ENCODE assay signal across 8 cellular contexts in the genomic region with DNA sequence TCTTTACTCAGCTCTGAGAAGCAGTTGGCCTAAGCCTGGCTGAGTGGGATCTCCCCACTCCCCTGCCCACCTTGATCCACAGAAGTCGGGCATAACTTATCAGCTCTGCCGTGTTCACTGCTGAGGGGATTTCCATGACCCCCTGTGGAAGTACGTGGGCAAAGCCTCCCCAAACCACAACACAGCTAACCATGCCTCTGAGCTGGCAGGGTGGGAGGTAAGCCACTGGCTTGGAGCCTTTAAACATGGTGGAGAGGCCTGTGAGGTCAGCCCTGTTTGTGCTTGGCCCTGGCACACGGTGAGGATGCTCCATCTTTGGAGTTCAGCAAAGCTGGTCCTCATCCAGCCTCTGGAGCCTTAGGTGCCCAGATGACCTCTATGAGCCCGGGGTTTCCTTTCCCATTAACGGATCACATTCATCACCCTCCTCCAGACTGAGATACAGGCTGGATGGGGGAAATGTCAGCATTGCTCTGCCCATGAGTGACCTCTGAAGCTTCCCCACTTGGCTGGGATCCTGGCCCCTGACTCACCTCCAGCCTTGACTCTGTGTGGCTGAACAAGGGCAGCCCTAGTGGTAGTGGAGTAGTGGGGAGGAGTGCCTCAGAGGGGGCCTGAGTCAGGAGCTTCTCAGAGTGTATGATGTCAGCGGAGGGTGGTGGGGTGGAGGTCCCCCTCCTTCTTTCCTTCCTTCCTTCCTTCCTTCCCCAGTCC. TPM values are rescaled to one million over a fixed set of nuclear protein-coding genes. Genes with fewer than 3 reads are reported as not detected.
DNase-seq lines count a peak whose midpoint lies in the region; ATAC-seq, FAIRE-seq and TF ChIP-seq lines count a peak whose summit lies in the region.

No MANE protein-coding gene starts in this region.

- TF ChIP-seq CTCF in CD14-positive monocyte (IDR thresholded peaks at IDR 0.05) (no peak), endothelial cell of umbilical vein (IDR thresholded peaks at IDR 0.05; ENCODE audit: extremely low read depth in 1 of 2, insufficient read depth in 1 of 2, low read depth in 1 of 2, low read length in 2 of 2) (peak in 1 of 2 donors; percentile 13), prostate gland (IDR thresholded peaks at IDR 0.05) (no peak)

- no peak overlapping the region for H3K27ac Mint-ChIP-seq in CD14-positive monocyte

- H3K4me2 ChIP-seq in endothelial cell of umbilical vein (ENCODE audit: insufficient read depth, low read length), result peak overlapping the region; percentile 1

- POLR2A ChIA-PET in endothelial cell of umbilical vein (lab: Charles Lee), result interaction anchor here (1.5 kb wide), 1 partner anchor 52 kb away, joined by 3 read pairs; no protein-coding TSS in a partner anchor

- H3K36me3 ChIP-seq in endothelial cell of umbilical vein (ENCODE audit: control insufficient read depth in 2 of 2, extremely low read depth in 1 of 2, insufficient read depth in 2 of 2, low read length in 2 of 2), result peaks cover 8 to 16% of the 10 kb centered on the region in 2 experiments
- no peaks in the 10 kb centered on the region for H3K36me3 ChIP-seq in prostate gland

- 68% methylated on average over 7 of the region's 7 CpGs for WGBS in prostate gland

- H3K27ac ChIP-seq in endothelial cell of umbilical vein (ENCODE audit: insufficient read depth, low read depth, low read length) (peak overlapping the region; percentile 89), prostate gland (peak overlapping the region; percentile 63 to 86)

- H3K4me3 ChIP-seq in endothelial cell of umbilical vein (replicated peaks in 1 of 3; ENCODE audit: insufficient read depth in 1 of 3, low read depth in 1 of 3, low read length in 3 of 3), result no peak overlapping the region
- H3K4me3 ChIP-seq in prostate gland, result no peak overlapping the region

- H3K27me3 Mint-ChIP-seq in CD14-positive monocyte (ENCODE audit: low read depth in 3 of 3), result peaks cover 7 to 20% (median 13%) of the 10 kb centered on the region in 3 donors

- peak; percentile 46 for DNase-seq in CD14-positive monocyte (ENCODE audit: low spot score)
- peak; percentile 99 for DNase-seq in NCI-H226
- peak; percentile 78 for DNase-seq in endothelial cell of umbilical vein (ENCODE audit: low read depth, low spot score)
- no peak for DNase-seq in prostate gland (ENCODE audit: low spot score)
- DNase-seq in NCI-H1105 treated with DMSO at 0.1 percent for 48 hours (lab: John Stamatoyannopoulos, UW), result no peak

- H3K4me1 ChIP-seq in endothelial cell of umbilical vein (ENCODE audit: control insufficient read depth, extremely low read depth, insufficient read depth, low read length) (peaks cover 79% of the 10 kb centered on the region), prostate gland (replicated peaks) (peaks cover 28% of the 10 kb centered on the region)

- H3K9me1 ChIP-seq in endothelial cell of umbilical vein (replicated peaks; ENCODE audit: control insufficient read depth, extremely low read depth, insufficient read depth, low read length), result no peaks in the 10 kb centered on the region

- CTCF ChIA-PET in endothelial cell of umbilical vein (lab: Charles Lee), result interaction anchor here (0.9 to 7.8 kb wide), 8 partner anchors 9 to 233 kb away, joined by 3 to 93 read pairs (median 4); partner anchors contain the start of gene SLC22A4

- H3K4me3 Mint-ChIP-seq in CD14-positive monocyte, result no peak overlapping the region

- no peaks in the 10 kb centered on the region for H3K27me3 ChIP-seq in endothelial cell of umbilical vein (ENCODE audit: control insufficient read depth in 2 of 2, insufficient read depth in 2 of 2, low read length in 2 of 2)
- H3K27me3 ChIP-seq in prostate gland (replicated peaks; ENCODE audit: insufficient read depth), result no peaks in the 10 kb centered on the region

- TF ChIP-seq POLR2A in endothelial cell of umbilical vein (IDR thresholded peaks at IDR 0.05; ENCODE audit: low read depth, low read length) (peak; percentile 15), prostate gland (IDR thresholded peaks at IDR 0.05) (no peak)

- H3K36me3 Mint-ChIP-seq in CD14-positive monocyte, result no peaks in the 10 kb centered on the region

- peaks cover 7% of the 10 kb centered on the region for H3K4me1 Mint-ChIP-seq in CD14-positive monocyte

- intact Hi-C loops in CD14-positive monocyte (cut with micrococcal nuclease), result no loop called here
- intact Hi-C loops in endothelial cell of umbilical vein (cut with micrococcal nuclease), result loop anchor here (2.0 to 10.0 kb wide), 3 partner anchors 176 to 449 kb away; no protein-coding TSS in a partner anchor
- intact Hi-C loops in prostate gland (cut with DNase I), result loop anchor here (10.0 kb wide), 1 partner anchor 629 kb away; the partner anchor contains the start of gene RAPGEF6

- no TSS peak for BruUV-seq in endothelial cell of umbilical vein (replicated peaks; lab: Mats Ljungman, UMichigan)

- no peak overlapping the region for H2AFZ ChIP-seq in endothelial cell of umbilical vein (ENCODE audit: low read depth, low read length)

- peaks cover 31% of the 10 kb centered on the region for H3K79me2 ChIP-seq in endothelial cell of umbilical vein (ENCODE audit: control insufficient read depth, insufficient read depth, low read length)

- no peak for ATAC-seq in GM19328 (IDR thresholded peaks at IDR 0.05; ENCODE audit: unreplicated experiment)
- no peak for ATAC-seq in GM21447 (IDR thresholded peaks at IDR 0.05; ENCODE audit: unreplicated experiment)
- no peak for ATAC-seq in GM21825 (IDR thresholded peaks at IDR 0.05; ENCODE audit: unreplicated experiment)

- peak overlapping the region; percentile 20 for H3K9ac ChIP-seq in endothelial cell of umbilical vein (replicated peaks; ENCODE audit: extremely low read depth, insufficient read depth, low read length)

- peaks cover 0 to 3% (median 0%) of the 10 kb centered on the region in 7 donors for H3K9me3 Mint-ChIP-seq in CD14-positive monocyte

- H3K9me3 ChIP-seq in endothelial cell of umbilical vein (replicated peaks; ENCODE audit: control insufficient read depth, insufficient read depth, low read length), result no peaks in the 10 kb centered on the region
- no peaks in the 10 kb centered on the region for H3K9me3 ChIP-seq in prostate gland

- peak; percentile 99 for FAIRE-seq in endothelial cell of umbilical vein (lab: Jason Lieb, UNC)

- H4K20me1 ChIP-seq in endothelial cell of umbilical vein (replicated peaks; ENCODE audit: control insufficient read depth, extremely low read depth, insufficient read depth, low read length), result no peaks in the 10 kb centered on the region

- dilution Hi-C loops in endothelial cell of umbilical vein (cut with MboI; ENCODE audit: extremely low pct_ligation_motif_present, low sequenced_read_pairs), result no loop called here

TF ChIP-seq in endothelial cell of umbilical vein, 7 proteins besides CTCF, POLR2A, EP300 and RAD21:
- TF ChIP-seq EZH2 (IDR thresholded peaks at IDR 0.05; ENCODE audit: borderline replicate concordance, low read depth, low read length, severe bottlenecking), result no peak
- TF ChIP-seq, protein P1, sequence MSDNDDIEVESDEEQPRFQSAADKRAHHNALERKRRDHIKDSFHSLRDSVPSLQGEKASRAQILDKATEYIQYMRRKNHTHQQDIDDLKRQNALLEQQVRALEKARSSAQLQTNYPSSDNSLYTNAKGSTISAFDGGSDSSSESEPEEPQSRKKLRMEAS (IDR thresholded peaks at IDR 0.05; ENCODE audit: insufficient read depth, insufficient read length), result no peak
- peak; percentile 89 for TF ChIP-seq FOS (IDR thresholded peaks at IDR 0.05; ENCODE audit: borderline replicate concordance, insufficient read depth, low read length)
- TF ChIP-seq POLR2AphosphoS5 (IDR thresholded peaks at IDR 0.05; ENCODE audit: insufficient read depth, low read depth, low read length), result peak; percentile 77
- TF ChIP-seq JUN (IDR thresholded peaks at IDR 0.05; ENCODE audit: borderline replicate concordance, insufficient read depth, insufficient read length, low read depth), result peak; percentile 66

RNA-seq across cellular contexts. Expression of gene PDLIM4, which starts 6.2 kb away (rescaled TPM):
- polyA plus RNA-seq in CD14-positive monocyte (not detected), endothelial cell of umbilical vein (112 and 193 TPM in 2 replicates)
- total RNA-seq in endothelial cell of umbilical vein (65.7 and 69.8 TPM in 2 replicates), prostate gland (10 to 100 TPM; 35.9 to 50.2 TPM)
- 94.1 and 114 TPM in 2 replicates for polyA plus RNA-seq in endothelial cell of umbilical vein (2011; cell fraction: cytosol; rRNA removed)
- 80.4 and 107 TPM in 2 replicates for polyA plus RNA-seq in endothelial cell of umbilical vein (2011; cell fraction: nucleus; rRNA removed)
- 68.2 and 80.0 TPM in 2 replicates for polyA plus RNA-seq in endothelial cell of umbilical vein (2012)
- polyA minus RNA-seq in endothelial cell of umbilical vein, result 33.7 and 46.4 TPM in 2 replicates
- not detected for polyA minus RNA-seq in endothelial cell of umbilical vein (2011; cell fraction: cytosol; rRNA and poly(A)+ RNA removed)
- polyA minus RNA-seq in endothelial cell of umbilical vein (2011; cell fraction: nucleus; rRNA and poly(A)+ RNA removed), result 27.0 and 33.2 TPM in 2 replicates

RNA-seq across cellular contexts. Expression of gene SLC22A4, which starts 30.5 kb away (rescaled TPM):
- polyA plus RNA-seq in CD14-positive monocyte (10 to 100 TPM; 12.2 to 13.0 TPM), endothelial cell of umbilical vein (6.3 and 6.9 TPM in 2 replicates)
- total RNA-seq in endothelial cell of umbilical vein (4.9 and 5.4 TPM in 2 replicates), prostate gland (1 to 10 TPM; 5.5 to 8.2 TPM)
- polyA plus RNA-seq in endothelial cell of umbilical vein (2011; cell fraction: cytosol; rRNA removed), result 3.2 and 3.8 TPM in 2 replicates
- 12.0 and 12.8 TPM in 2 replicates for polyA plus RNA-seq in endothelial cell of umbilical vein (2011; cell fraction: nucleus; rRNA removed)
- 1.6 and 3.0 TPM in 2 replicates for polyA plus RNA-seq in endothelial cell of umbilical vein (2012)
- polyA minus RNA-seq in endothelial cell of umbilical vein, result 9.0 and 9.4 TPM in 2 replicates
- polyA minus RNA-seq in endothelial cell of umbilical vein (2011; cell fraction: cytosol; rRNA and poly(A)+ RNA removed), result 2.6 TPM
- polyA minus RNA-seq in endothelial cell of umbilical vein (2011; cell fraction: nucleus; rRNA and poly(A)+ RNA removed), result 8.3 and 12.3 TPM in 2 replicates

RNA-seq across cellular contexts. Expression of gene P4HA2, which starts 36.1 kb away (rescaled TPM):
- polyA plus RNA-seq in CD14-positive monocyte, result under 1 TPM; 0.45 to 0.99 TPM
- 37.4 and 37.6 TPM in 2 replicates for total RNA-seq in endothelial cell of umbilical vein
- 58.7 and 67.1 TPM in 2 replicates for polyA plus RNA-seq in endothelial cell of umbilical vein
- 47.2 and 48.0 TPM in 2 replicates for polyA plus RNA-seq in endothelial cell of umbilical vein (2011; cell fraction: cytosol; rRNA removed)
- 46.7 and 48.4 TPM in 2 replicates for polyA plus RNA-seq in endothelial cell of umbilical vein (2011; cell fraction: nucleus; rRNA removed)
- 48.9 and 64.0 TPM in 2 replicates for polyA plus RNA-seq in endothelial cell of umbilical vein (2012)
- 66.9 and 75.4 TPM in 2 replicates for polyA minus RNA-seq in endothelial cell of umbilical vein
- 9.8 TPM for polyA minus RNA-seq in endothelial cell of umbilical vein (2011; cell fraction: cytosol; rRNA and poly(A)+ RNA removed)
- 19.0 and 19.4 TPM in 2 replicates for polyA minus RNA-seq in endothelial cell of umbilical vein (2011; cell fraction: nucleus; rRNA and poly(A)+ RNA removed)
- total RNA-seq in prostate gland, result 10 to 100 TPM; 16.8 to 18.0 TPM

Comparison
In these comparisons a context has a peak if more than half of its experiments do, and no peak if none do; other contexts are left out.
1. DNase-seq: peak in CD14-positive monocyte (single experiment), NCI-H226 (single experiment) and endothelial cell of umbilical vein (single experiment); none in prostate gland (single experiment) and NCI-H1105 treated with DMSO at 0.1 percent for 48 hours (single experiment).
2. intact Hi-C loops: an anchor here in endothelial cell of umbilical vein (2.0 to 10.0 kb wide) and prostate gland (10.0 kb wide); none called in CD14-positive monocyte.